Comparison of ENCODE assay signal across 1 cellular context in the genomic region with DNA sequence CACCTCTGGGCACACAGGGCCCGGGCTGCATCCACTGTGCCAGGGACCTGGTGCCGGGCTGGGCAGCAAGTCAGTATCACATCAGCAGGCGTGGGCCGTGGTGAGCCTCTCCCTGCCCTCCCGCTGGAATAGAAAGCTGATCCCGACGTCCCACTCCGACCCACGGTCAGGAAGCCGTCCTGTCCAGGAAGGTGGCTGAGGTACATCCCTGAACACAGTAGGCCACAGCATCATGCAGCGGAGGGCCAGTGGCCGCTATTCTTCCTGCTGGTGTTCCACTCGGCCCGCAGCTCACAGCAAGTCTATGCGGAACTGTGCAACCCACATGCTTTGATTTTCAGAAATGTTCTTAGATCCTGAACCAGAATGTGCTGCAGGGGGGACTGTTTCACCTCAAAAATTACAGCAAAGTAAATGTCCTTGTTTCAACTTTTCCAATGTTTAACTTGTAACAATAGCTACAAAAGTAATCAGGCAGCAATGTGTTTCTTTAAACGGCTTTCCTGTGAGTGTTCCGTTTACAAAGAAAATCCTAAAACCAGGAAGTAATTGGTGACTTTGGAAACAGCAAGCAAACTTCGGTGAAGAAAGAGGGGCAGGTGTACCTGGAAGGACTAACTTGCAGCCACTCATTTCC.
TF ChIP-seq lines count a peak whose summit lies in the region.

No MANE protein-coding gene starts in this region.

TF ChIP-seq in HepG2, 621 proteins besides CTCF, POLR2A, EP300 and RAD21 (continued from another document and continues in another):
- TF ChIP-seq, protein P1, sequence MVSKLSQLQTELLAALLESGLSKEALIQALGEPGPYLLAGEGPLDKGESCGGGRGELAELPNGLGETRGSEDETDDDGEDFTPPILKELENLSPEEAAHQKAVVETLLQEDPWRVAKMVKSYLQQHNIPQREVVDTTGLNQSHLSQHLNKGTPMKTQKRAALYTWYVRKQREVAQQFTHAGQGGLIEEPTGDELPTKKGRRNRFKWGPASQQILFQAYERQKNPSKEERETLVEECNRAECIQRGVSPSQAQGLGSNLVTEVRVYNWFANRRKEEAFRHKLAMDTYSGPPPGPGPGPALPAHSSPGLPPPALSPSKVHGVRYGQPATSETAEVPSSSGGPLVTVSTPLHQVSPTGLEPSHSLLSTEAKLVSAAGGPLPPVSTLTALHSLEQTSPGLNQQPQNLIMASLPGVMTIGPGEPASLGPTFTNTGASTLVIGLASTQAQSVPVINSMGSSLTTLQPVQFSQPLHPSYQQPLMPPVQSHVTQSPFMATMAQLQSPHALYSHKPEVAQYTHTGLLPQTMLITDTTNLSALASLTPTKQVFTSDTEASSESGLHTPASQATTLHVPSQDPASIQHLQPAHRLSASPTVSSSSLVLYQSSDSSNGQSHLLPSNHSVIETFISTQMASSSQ (IDR thresholded peaks at IDR 0.05; ENCODE audit: low read depth) = no peak
- TF ChIP-seq, protein P1 (CRISPR knock-in tag; IDR thresholded peaks at IDR 0.05; ENCODE audit: borderline replicate concordance) = 0 out of 2 replicates have a peak, but pooled peaks have one; percentile 15
- TF ChIP-seq, protein P2, sequence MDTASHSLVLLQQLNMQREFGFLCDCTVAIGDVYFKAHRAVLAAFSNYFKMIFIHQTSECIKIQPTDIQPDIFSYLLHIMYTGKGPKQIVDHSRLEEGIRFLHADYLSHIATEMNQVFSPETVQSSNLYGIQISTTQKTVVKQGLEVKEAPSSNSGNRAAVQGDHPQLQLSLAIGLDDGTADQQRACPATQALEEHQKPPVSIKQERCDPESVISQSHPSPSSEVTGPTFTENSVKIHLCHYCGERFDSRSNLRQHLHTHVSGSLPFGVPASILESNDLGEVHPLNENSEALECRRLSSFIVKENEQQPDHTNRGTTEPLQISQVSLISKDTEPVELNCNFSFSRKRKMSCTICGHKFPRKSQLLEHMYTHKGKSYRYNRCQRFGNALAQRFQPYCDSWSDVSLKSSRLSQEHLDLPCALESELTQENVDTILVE (CRISPR knock-in tag; IDR thresholded peaks at IDR 0.05) = no peak
- TF ChIP-seq MIER2 (CRISPR knock-in tag; IDR thresholded peaks at IDR 0.05) (no peak), SRSF9 (IDR thresholded peaks at IDR 0.05; ENCODE audit: borderline replicate concordance, insufficient read depth, low read depth, low read length, poor library complexity, severe bottlenecking) (no peak), RAD51 (IDR thresholded peaks at IDR 0.05; ENCODE audit: borderline replicate concordance) (no peak), BRCA1 (CRISPR knock-in tag; IDR thresholded peaks at IDR 0.05) (no peak), MED13 (CRISPR knock-in tag; IDR thresholded peaks at IDR 0.05) (no peak), ZNF501 (CRISPR knock-in tag; IDR thresholded peaks at IDR 0.05) (no peak), ZNF629 (CRISPR knock-in tag; conservative IDR thresholded peaks at IDR 0.05) (no peak), TCF12 (IDR thresholded peaks at IDR 0.05) (no peak), TCF12 (CRISPR knock-in tag; IDR thresholded peaks at IDR 0.05) (0 out of 2 replicates have a peak, but pooled peaks have one; percentile 30), TOPORS (CRISPR knock-in tag; IDR thresholded peaks at IDR 0.05) (0 out of 2 replicates have a peak, but pooled peaks have one; percentile 37), ZNF296 (CRISPR knock-in tag; conservative IDR thresholded peaks at IDR 0.05) (no peak), ZBTB38 (CRISPR knock-in tag; IDR thresholded peaks at IDR 0.05) (peak; percentile 99), CHD2 (IDR thresholded peaks at IDR 0.05; ENCODE audit: low read depth, low read length) (no peak), MAFG (CRISPR knock-in tag; IDR thresholded peaks at IDR 0.05) (no peak), ZNF747 (CRISPR knock-in tag; IDR thresholded peaks at IDR 0.05; ENCODE audit: borderline replicate concordance) (no peak), HOXA7 (CRISPR knock-in tag; IDR thresholded peaks at IDR 0.05) (no peak), ZNF703 (CRISPR knock-in tag; IDR thresholded peaks at IDR 0.05; ENCODE audit: borderline replicate concordance) (no peak), ZNF546 (CRISPR knock-in tag; conservative IDR thresholded peaks at IDR 0.05) (no peak), CENPT (CRISPR knock-in tag; IDR thresholded peaks at IDR 0.05; ENCODE audit: low read depth) (no peak), SNAPC2 (CRISPR knock-in tag; IDR thresholded peaks at IDR 0.05) (0 out of 2 replicates have a peak, but pooled peaks have one; percentile 40), HDAC1 (CRISPR knock-in tag; IDR thresholded peaks at IDR 0.05) (no peak), ETV5 (CRISPR knock-in tag; IDR thresholded peaks at IDR 0.05; ENCODE audit: borderline replicate concordance) (no peak)
- TF ChIP-seq, protein P3, sequence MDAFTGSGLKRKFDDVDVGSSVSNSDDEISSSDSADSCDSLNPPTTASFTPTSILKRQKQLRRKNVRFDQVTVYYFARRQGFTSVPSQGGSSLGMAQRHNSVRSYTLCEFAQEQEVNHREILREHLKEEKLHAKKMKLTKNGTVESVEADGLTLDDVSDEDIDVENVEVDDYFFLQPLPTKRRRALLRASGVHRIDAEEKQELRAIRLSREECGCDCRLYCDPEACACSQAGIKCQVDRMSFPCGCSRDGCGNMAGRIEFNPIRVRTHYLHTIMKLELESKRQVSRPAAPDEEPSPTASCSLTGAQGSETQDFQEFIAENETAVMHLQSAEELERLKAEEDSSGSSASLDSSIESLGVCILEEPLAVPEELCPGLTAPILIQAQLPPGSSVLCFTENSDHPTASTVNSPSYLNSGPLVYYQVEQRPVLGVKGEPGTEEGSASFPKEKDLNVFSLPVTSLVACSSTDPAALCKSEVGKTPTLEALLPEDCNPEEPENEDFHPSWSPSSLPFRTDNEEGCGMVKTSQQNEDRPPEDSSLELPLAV (CRISPR knock-in tag; conservative IDR thresholded peaks at IDR 0.05; ENCODE audit: low read depth) = no peak
- TF ChIP-seq, protein P4, sequence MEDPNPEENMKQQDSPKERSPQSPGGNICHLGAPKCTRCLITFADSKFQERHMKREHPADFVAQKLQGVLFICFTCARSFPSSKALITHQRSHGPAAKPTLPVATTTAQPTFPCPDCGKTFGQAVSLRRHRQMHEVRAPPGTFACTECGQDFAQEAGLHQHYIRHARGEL (CRISPR knock-in tag; IDR thresholded peaks at IDR 0.05) = no peak
- TF ChIP-seq, protein P5, sequence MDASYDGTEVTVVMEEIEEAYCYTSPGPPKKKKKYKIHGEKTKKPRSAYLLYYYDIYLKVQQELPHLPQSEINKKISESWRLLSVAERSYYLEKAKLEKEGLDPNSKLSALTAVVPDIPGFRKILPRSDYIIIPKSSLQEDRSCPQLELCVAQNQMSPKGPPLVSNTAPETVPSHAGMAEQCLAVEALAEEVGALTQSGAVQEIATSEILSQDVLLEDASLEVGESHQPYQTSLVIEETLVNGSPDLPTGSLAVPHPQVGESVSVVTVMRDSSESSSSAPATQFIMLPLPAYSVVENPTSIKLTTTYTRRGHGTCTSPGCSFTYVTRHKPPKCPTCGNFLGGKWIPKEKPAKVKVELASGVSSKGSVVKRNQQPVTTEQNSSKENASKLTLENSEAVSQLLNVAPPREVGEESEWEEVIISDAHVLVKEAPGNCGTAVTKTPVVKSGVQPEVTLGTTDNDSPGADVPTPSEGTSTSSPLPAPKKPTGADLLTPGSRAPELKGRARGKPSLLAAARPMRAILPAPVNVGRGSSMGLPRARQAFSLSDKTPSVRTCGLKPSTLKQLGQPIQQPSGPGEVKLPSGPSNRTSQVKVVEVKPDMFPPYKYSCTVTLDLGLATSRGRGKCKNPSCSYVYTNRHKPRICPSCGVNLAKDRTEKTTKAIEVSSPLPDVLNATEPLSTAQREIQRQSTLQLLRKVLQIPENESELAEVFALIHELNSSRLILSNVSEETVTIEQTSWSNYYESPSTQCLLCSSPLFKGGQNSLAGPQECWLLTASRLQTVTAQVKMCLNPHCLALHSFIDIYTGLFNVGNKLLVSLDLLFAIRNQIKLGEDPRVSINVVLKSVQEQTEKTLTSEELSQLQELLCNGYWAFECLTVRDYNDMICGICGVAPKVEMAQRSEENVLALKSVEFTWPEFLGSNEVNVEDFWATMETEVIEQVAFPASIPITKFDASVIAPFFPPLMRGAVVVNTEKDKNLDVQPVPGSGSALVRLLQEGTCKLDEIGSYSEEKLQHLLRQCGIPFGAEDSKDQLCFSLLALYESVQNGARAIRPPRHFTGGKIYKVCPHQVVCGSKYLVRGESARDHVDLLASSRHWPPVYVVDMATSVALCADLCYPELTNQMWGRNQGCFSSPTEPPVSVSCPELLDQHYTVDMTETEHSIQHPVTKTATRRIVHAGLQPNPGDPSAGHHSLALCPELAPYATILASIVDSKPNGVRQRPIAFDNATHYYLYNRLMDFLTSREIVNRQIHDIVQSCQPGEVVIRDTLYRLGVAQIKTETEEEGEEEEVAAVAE (CRISPR knock-in tag; IDR thresholded peaks at IDR 0.05; ENCODE audit: borderline replicate concordance) = no peak
- TF ChIP-seq, protein P6, sequence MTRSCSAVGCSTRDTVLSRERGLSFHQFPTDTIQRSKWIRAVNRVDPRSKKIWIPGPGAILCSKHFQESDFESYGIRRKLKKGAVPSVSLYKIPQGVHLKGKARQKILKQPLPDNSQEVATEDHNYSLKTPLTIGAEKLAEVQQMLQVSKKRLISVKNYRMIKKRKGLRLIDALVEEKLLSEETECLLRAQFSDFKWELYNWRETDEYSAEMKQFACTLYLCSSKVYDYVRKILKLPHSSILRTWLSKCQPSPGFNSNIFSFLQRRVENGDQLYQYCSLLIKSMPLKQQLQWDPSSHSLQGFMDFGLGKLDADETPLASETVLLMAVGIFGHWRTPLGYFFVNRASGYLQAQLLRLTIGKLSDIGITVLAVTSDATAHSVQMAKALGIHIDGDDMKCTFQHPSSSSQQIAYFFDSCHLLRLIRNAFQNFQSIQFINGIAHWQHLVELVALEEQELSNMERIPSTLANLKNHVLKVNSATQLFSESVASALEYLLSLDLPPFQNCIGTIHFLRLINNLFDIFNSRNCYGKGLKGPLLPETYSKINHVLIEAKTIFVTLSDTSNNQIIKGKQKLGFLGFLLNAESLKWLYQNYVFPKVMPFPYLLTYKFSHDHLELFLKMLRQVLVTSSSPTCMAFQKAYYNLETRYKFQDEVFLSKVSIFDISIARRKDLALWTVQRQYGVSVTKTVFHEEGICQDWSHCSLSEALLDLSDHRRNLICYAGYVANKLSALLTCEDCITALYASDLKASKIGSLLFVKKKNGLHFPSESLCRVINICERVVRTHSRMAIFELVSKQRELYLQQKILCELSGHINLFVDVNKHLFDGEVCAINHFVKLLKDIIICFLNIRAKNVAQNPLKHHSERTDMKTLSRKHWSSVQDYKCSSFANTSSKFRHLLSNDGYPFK (CRISPR knock-in tag; IDR thresholded peaks at IDR 0.05; ENCODE audit: borderline replicate concordance) = no peak
- TF ChIP-seq, protein P7, sequence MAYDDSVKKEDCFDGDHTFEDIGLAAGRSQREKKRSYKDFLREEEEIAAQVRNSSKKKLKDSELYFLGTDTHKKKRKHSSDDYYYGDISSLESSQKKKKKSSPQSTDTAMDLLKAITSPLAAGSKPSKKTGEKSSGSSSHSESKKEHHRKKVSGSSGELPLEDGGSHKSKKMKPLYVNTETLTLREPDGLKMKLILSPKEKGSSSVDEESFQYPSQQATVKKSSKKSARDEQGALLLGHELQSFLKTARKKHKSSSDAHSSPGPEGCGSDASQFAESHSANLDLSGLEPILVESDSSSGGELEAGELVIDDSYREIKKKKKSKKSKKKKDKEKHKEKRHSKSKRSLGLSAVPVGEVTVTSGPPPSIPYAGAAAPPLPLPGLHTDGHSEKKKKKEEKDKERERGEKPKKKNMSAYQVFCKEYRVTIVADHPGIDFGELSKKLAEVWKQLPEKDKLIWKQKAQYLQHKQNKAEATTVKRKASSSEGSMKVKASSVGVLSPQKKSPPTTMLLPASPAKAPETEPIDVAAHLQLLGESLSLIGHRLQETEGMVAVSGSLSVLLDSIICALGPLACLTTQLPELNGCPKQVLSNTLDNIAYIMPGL (CRISPR knock-in tag; IDR thresholded peaks at IDR 0.05; ENCODE audit: borderline replicate concordance in 1 of 2, low read depth in 1 of 2) = no peak
- TF ChIP-seq, protein P8, sequence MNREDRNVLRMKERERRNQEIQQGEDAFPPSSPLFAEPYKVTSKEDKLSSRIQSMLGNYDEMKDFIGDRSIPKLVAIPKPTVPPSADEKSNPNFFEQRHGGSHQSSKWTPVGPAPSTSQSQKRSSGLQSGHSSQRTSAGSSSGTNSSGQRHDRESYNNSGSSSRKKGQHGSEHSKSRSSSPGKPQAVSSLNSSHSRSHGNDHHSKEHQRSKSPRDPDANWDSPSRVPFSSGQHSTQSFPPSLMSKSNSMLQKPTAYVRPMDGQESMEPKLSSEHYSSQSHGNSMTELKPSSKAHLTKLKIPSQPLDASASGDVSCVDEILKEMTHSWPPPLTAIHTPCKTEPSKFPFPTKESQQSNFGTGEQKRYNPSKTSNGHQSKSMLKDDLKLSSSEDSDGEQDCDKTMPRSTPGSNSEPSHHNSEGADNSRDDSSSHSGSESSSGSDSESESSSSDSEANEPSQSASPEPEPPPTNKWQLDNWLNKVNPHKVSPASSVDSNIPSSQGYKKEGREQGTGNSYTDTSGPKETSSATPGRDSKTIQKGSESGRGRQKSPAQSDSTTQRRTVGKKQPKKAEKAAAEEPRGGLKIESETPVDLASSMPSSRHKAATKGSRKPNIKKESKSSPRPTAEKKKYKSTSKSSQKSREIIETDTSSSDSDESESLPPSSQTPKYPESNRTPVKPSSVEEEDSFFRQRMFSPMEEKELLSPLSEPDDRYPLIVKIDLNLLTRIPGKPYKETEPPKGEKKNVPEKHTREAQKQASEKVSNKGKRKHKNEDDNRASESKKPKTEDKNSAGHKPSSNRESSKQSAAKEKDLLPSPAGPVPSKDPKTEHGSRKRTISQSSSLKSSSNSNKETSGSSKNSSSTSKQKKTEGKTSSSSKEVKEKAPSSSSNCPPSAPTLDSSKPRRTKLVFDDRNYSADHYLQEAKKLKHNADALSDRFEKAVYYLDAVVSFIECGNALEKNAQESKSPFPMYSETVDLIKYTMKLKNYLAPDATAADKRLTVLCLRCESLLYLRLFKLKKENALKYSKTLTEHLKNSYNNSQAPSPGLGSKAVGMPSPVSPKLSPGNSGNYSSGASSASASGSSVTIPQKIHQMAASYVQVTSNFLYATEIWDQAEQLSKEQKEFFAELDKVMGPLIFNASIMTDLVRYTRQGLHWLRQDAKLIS (CRISPR knock-in tag; IDR thresholded peaks at IDR 0.05) = no peak
- TF ChIP-seq, protein P9, sequence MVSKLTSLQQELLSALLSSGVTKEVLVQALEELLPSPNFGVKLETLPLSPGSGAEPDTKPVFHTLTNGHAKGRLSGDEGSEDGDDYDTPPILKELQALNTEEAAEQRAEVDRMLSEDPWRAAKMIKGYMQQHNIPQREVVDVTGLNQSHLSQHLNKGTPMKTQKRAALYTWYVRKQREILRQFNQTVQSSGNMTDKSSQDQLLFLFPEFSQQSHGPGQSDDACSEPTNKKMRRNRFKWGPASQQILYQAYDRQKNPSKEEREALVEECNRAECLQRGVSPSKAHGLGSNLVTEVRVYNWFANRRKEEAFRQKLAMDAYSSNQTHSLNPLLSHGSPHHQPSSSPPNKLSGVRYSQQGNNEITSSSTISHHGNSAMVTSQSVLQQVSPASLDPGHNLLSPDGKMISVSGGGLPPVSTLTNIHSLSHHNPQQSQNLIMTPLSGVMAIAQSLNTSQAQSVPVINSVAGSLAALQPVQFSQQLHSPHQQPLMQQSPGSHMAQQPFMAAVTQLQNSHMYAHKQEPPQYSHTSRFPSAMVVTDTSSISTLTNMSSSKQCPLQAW (CRISPR knock-in tag; IDR thresholded peaks at IDR 0.05) = no peak
